ENCODE assay signal across 20 cellular contexts in genomic region chr9:136703231-136703870, GRCh38. TPM values are rescaled to one million over a fixed set of nuclear protein-coding genes. Genes with fewer than 3 reads are reported as not detected.
DNase-seq lines count a peak whose midpoint lies in the region; ATAC-seq and TF ChIP-seq lines count a peak whose summit lies in the region.
"Had no signal": no experiment of that assay in that cellular context is flagged by ENCODE, and none has a peak within 500 bp of the region (broad histone marks: within the 10 kb centered on the region; RNA-seq: fewer than 3 reads in every experiment).

No MANE protein-coding gene starts in this region.

- H3K27ac Mint-ChIP-seq in CD14-positive monocyte (peak overlapping the region in 6 of 7 donors; percentile 27 to 80 (median 61)), glutamatergic neuron (ENCODE audit: unreplicated experiment) (peak overlapping the region; percentile 75), T-helper 17 cell (no peak overlapping the region)
- H3K27ac Mint-ChIP-seq: stimulated activated effector memory CD8-positive, alpha-beta T cell treated with anti-CD3 and anti-CD28 coated beads, Interleukin-12 subunit alpha, Interleukin-12 subunit beta, amount 100 ng/mL, for 72 hours had no signal

- H3K9me3 Mint-ChIP-seq in CD14-positive monocyte (peaks cover 0 to 7% (median 0%) of the 10 kb centered on the region in 7 donors), glutamatergic neuron (ENCODE audit: unreplicated experiment) (peaks cover 5% of the 10 kb centered on the region)
- H3K9me3 Mint-ChIP-seq: central memory CD8-positive, alpha-beta T cell; effector memory CD8-positive, alpha-beta T cell; stimulated activated effector memory CD8-positive, alpha-beta T cell treated with anti-CD3 and anti-CD28 coated beads, Interleukin-12 subunit alpha, Interleukin-12 subunit beta, amount 100 ng/mL, for 72 hours had no signal

- H3K36me3 Mint-ChIP-seq in CD14-positive monocyte (peaks cover 0 to 4% of the 10 kb centered on the region in 2 donors), glutamatergic neuron (ENCODE audit: unreplicated experiment) (no peaks in the 10 kb centered on the region), T-helper 17 cell (ENCODE audit: low read depth) (no peaks in the 10 kb centered on the region)
- H3K36me3 Mint-ChIP-seq: stimulated activated effector memory CD8-positive, alpha-beta T cell treated with anti-CD3 and anti-CD28 coated beads, Interleukin-12 subunit alpha, Interleukin-12 subunit beta, amount 100 ng/mL, for 72 hours had no signal

- H3K4me3 Mint-ChIP-seq in CD14-positive monocyte (peak overlapping the region in 1 of 2 donors; percentile 26), glutamatergic neuron (ENCODE audit: unreplicated experiment) (no peak overlapping the region), T-helper 17 cell (no peak overlapping the region)
- H3K4me3 Mint-ChIP-seq: central memory CD8-positive, alpha-beta T cell; effector memory CD8-positive, alpha-beta T cell; stimulated activated effector memory CD8-positive, alpha-beta T cell treated with anti-CD3 and anti-CD28 coated beads, Interleukin-12 subunit alpha, Interleukin-12 subunit beta, amount 100 ng/mL, for 72 hours had no signal

- H3K27ac ChIP-seq in KMS-11, result peak overlapping the region; percentile 95
- H3K27ac ChIP-seq: SJCRH30, tibial artery had no signal

- TF ChIP-seq CTCF in CD14-positive monocyte (IDR thresholded peaks at IDR 0.05) (no peak), KMS-11 (conservative IDR thresholded peaks at IDR 0.05; ENCODE audit: low read depth, low read length) (no peak), glutamatergic neuron (IDR thresholded peaks at IDR 0.05; ENCODE audit: partially characterized antibody, unreplicated experiment) (no peak)

- peak overlapping the region; percentile 86; the same call in 1 of the 2 replicates for H3K9ac ChIP-seq in KMS-11

- H3K27me3 Mint-ChIP-seq in CD14-positive monocyte (ENCODE audit: low read depth in 3 of 3), result peaks cover 14 to 37% (median 22%) of the 10 kb centered on the region in 3 donors
- H3K27me3 Mint-ChIP-seq in glutamatergic neuron (ENCODE audit: unreplicated experiment), result peaks cover 3% of the 10 kb centered on the region
- peaks cover 23% of the 10 kb centered on the region for H3K27me3 Mint-ChIP-seq in T-helper 17 cell

- peak overlapping the region; percentile 82 for H3K4me2 ChIP-seq in KMS-11

- H3K36me3 ChIP-seq in KMS-11 (ENCODE audit: insufficient read depth), result no peaks in the 10 kb centered on the region
- H3K36me3 ChIP-seq: SJCRH30, tibial artery had no signal

- H3K4me1 Mint-ChIP-seq in CD14-positive monocyte, result peaks cover 57% of the 10 kb centered on the region
- peaks cover 6% of the 10 kb centered on the region for H3K4me1 Mint-ChIP-seq in glutamatergic neuron (ENCODE audit: low read depth, unreplicated experiment)
- H3K4me1 Mint-ChIP-seq in T-helper 17 cell, result peaks cover 8% of the 10 kb centered on the region

- H3K4me1 ChIP-seq in KMS-11 (ENCODE audit: low read depth, poor library complexity, severe bottlenecking), result peaks cover 67% of the 10 kb centered on the region
- H3K4me1 ChIP-seq: tibial artery had no signal

- no peaks in the 10 kb centered on the region for H4K20me1 ChIP-seq in KMS-11 (ENCODE audit: insufficient read depth)

- no peak overlapping the region for H2AFZ ChIP-seq in KMS-11 (ENCODE audit: low read depth)

- intact Hi-C loops in CD14-positive monocyte (cut with micrococcal nuclease), result loop anchor here in 1 of 2 donors (10.0 kb wide), 1 partner anchor 749 kb away; no protein-coding TSS in a partner anchor

- ATAC-seq in T-helper 17 cell, result no peak
- ATAC-seq: effector memory CD8-positive, alpha-beta T cell; HCT116; right cardiac atrium; stimulated activated effector memory CD8-positive, alpha-beta T cell treated with anti-CD3 and anti-CD28 coated beads, Interleukin-12 subunit alpha, Interleukin-12 subunit beta, amount 100 ng/mL, for 72 hours had no signal

- no peaks in the 10 kb centered on the region for H3K27me3 ChIP-seq in KMS-11 (ENCODE audit: insufficient read depth, low read depth)

- no peak overlapping the region for H3K4me3 ChIP-seq in KMS-11 (IDR thresholded peaks at IDR 0.05; ENCODE audit: insufficient read depth, low read depth, low read length)
- H3K4me3 ChIP-seq: SJCRH30, tibial artery had no signal

- no peaks in the 10 kb centered on the region for H3K9me3 ChIP-seq in T-helper 17 cell (ENCODE audit: control insufficient read depth, low read length, poor library complexity, severe bottlenecking)
- H3K9me3 ChIP-seq: SJCRH30, tibial artery had no signal

- DNase-seq in CD14-positive monocyte (ENCODE audit: low spot score) (no peak), NOMO-1 treated with DMSO at 0.1 percent for 48 hours (lab: John Stamatoyannopoulos, UW; ENCODE audit: unreplicated experiment) (peak; percentile 87), glutamatergic neuron (no peak), T-helper 17 cell (no peak), cerebellar cortex (ENCODE audit: low spot score) (no peak)
- DNase-seq in effector CD4-positive, alpha-beta T cell, result no peak
- DNase-seq in activated T-cell treated with anti-CD3 and anti-CD28 coated beads, Interleukin-2, amount 50 U/mL, for 48 hours, result no peak
- DNase-seq: activated CD4-positive, alpha-beta T cell treated with anti-CD3 and anti-CD28 coated beads for 1 hour; activated effector memory CD4-positive, alpha-beta T cell treated with Interleukin-2 at 50 U/mL for 16 hours; effector memory CD8-positive, alpha-beta T cell; NCI-H1417; NCI-H226; right cardiac atrium; SJCRH30; stimulated activated CD4-positive, alpha-beta T cell treated with anti-CD3 and anti-CD28 coated beads, Interleukin-15, amount 100 ng/mL, for 24 hours; tibial artery had no signal

- H3K79me2 ChIP-seq in KMS-11 (ENCODE audit: insufficient read depth, low read depth), result 0 out of 2 replicates have a peak, but pooled peaks cover 4% of the 10 kb centered on the region

RNA-seq across cellular contexts. Expression of gene DIPK1B, which starts 9.0 kb away (rescaled TPM):
- polyA plus RNA-seq in CD14-positive monocyte, result under 1 TPM in 1 of 2 donors, not detected in 1; 0.10 TPM
- total RNA-seq in glutamatergic neuron (ENCODE audit: unreplicated experiment) (71.3 TPM), T-helper 17 cell (1 to 10 TPM; 1.3 to 3.2 TPM)

RNA-seq across cellular contexts. Expression of gene AGPAT2, which starts 16.1 kb away (rescaled TPM):
- 100 to 1,000 TPM; 116 to 139 TPM for polyA plus RNA-seq in CD14-positive monocyte
- total RNA-seq in glutamatergic neuron (ENCODE audit: unreplicated experiment) (72.8 TPM), T-helper 17 cell (1 to 10 TPM; 7.7 to 8.5 TPM)

RNA-seq across cellular contexts. Expression of gene LCN10, which starts 39.4 kb away (rescaled TPM):
- not detected for polyA plus RNA-seq in CD14-positive monocyte
- total RNA-seq in glutamatergic neuron (ENCODE audit: unreplicated experiment) (not detected), T-helper 17 cell (under 1 TPM in 1 of 2 donors, not detected in 1; 0.90 TPM)
- total RNA-seq: SJCRH30 had no signal

RNA-seq across cellular contexts. Expression of gene EGFL7, which starts 40.6 kb away (rescaled TPM):
- polyA plus RNA-seq in CD14-positive monocyte, result 1 to 10 TPM; 2.2 to 2.8 TPM
- total RNA-seq in glutamatergic neuron (ENCODE audit: unreplicated experiment), result 8.1 TPM
- total RNA-seq in T-helper 17 cell, result 1 to 10 TPM in 1 of 2 donors, not detected in 1; 5.7 TPM

RNA-seq across cellular contexts. Expression of gene LCN6, which starts 45.0 kb away (rescaled TPM):
- polyA plus RNA-seq in CD14-positive monocyte, result not detected
- not detected for total RNA-seq in glutamatergic neuron (ENCODE audit: unreplicated experiment)
- not detected for total RNA-seq in T-helper 17 cell
- total RNA-seq: SJCRH30 had no signal

Comparison
In these comparisons a context has a peak if more than half of its experiments do, and no peak if none do; other contexts are left out.
1. RNA of gene DIPK1B, which starts 9.0 kb away (total RNA-seq): 71.3 TPM in glutamatergic neuron (single experiment); 1.3 to 3.2 TPM in T-helper 17 cell; every median in the first group is over 10 times any median in the second.